Comparison of ENCODE assay signal across 1 cellular context in genomic region chr9:99445377-99445891, GRCh38.
TF ChIP-seq lines count a peak whose summit lies in the region.

No MANE protein-coding gene starts in this region.

TF ChIP-seq in A549, 52 proteins besides CTCF, POLR2A, EP300 and RAD21 (continued from another document):
- TF ChIP-seq BCL3 (IDR thresholded peaks at IDR 0.05) (no peak), NFE2L2 (conservative IDR thresholded peaks at IDR 0.05; ENCODE audit: low read length) (no peak), RCOR1 (IDR thresholded peaks at IDR 0.05; ENCODE audit: low read depth, low read length) (no peak), TFCP2L1 (CRISPR knock-in tag; IDR thresholded peaks at IDR 0.05) (no peak), HOXA7 (CRISPR knock-in tag; IDR thresholded peaks at IDR 0.05) (no peak)
